In genomic region chr1:116254776-116255175, GRCh38 we compare ENCODE assay signal across 22 cellular contexts.
DNase-seq lines count a peak whose midpoint lies in the region; ATAC-seq and TF ChIP-seq lines count a peak whose summit lies in the region.
"Had no signal": no experiment of that assay in that cellular context is flagged by ENCODE, and none has a peak within 500 bp of the region (broad histone marks: within the 10 kb centered on the region; RNA-seq: fewer than 3 reads in every experiment).

No MANE protein-coding gene starts in this region.

- H3K79me2 ChIP-seq in neural progenitor cell (ENCODE audit: low read depth): no peaks in the 10 kb centered on the region
- no peaks in the 10 kb centered on the region for H3K79me2 ChIP-seq in GM23338 (replicated peaks; ENCODE audit: insufficient read depth)

- H3K4me1 Mint-ChIP-seq in neural progenitor cell (peaks cover 23% of the 10 kb centered on the region), GM23338 (peaks cover 7% of the 10 kb centered on the region)

- H3K4me3 Mint-ChIP-seq in neural progenitor cell (no peak overlapping the region), GM23338 (no peak overlapping the region)
- H3K4me3 Mint-ChIP-seq: activated T-cell treated with anti-CD3 and anti-CD28 coated beads, Interleukin-2, amount 50 U/mL, for 72 hours; B cell; naive thymus-derived CD4-positive, alpha-beta T cell had no signal

- peak; percentile 17 for DNase-seq in HPDE6-E6E7 (ENCODE audit: extremely low spot score)
- DNase-seq in SW480 (ENCODE audit: low spot score): peak; percentile 79
- DNase-seq in foreskin melanocyte: peak; percentile 60
- no peak for DNase-seq in neural progenitor cell (ENCODE audit: low spot score)
- no peak for DNase-seq in GM23338 (ENCODE audit: low spot score)
- no peak for DNase-seq in NCI-H1105 (lab: John Stamatoyannopoulos, UW)
- DNase-seq: activated CD4-positive, alpha-beta T cell treated with anti-CD3 and anti-CD28 coated beads, Interleukin-2, amount 50 U/mL, for 1 hour; activated T-cell treated with anti-CD3 and anti-CD28 coated beads, Interleukin-2, amount 50 U/mL, for 72 hours; Karpas-422; left cardiac atrium; naive thymus-derived CD4-positive, alpha-beta T cell; NCI-H1417 treated with DMSO at 0.1 percent for 48 hours; NCI-H510A; retina; SJCRH30; stimulated activated CD4-positive, alpha-beta T cell treated with anti-CD3 and anti-CD28 coated beads, Interleukin-1b, Interleukin-23, amount 100 ng/mL, for 48 hours had no signal

- H3K4me1 ChIP-seq in neural progenitor cell: peaks cover 13% of the 10 kb centered on the region
- H3K4me1 ChIP-seq in GM23338 (ENCODE audit: insufficient read depth): no peaks in the 10 kb centered on the region

- TF ChIP-seq CTCF in neural progenitor cell (IDR thresholded peaks at IDR 0.05) (no peak), GM23338 (conservative IDR thresholded peaks at IDR 0.05; ENCODE audit: low read depth in 2 of 2) (no peak)

- H2AFZ ChIP-seq in neural progenitor cell (replicated peaks) (no peak overlapping the region), GM23338 (no peak overlapping the region)

- H3K27me3 Mint-ChIP-seq in neural progenitor cell (ENCODE audit: insufficient read depth, low read depth) (no peaks in the 10 kb centered on the region), GM23338 (ENCODE audit: insufficient read depth, low read depth, poor library complexity) (no peaks in the 10 kb centered on the region)

- H3K36me3 ChIP-seq in neural progenitor cell (no peaks in the 10 kb centered on the region), GM23338 (ENCODE audit: insufficient read depth) (no peaks in the 10 kb centered on the region)
- H3K36me3 ChIP-seq: SJCRH30, thoracic aorta had no signal

- no peak overlapping the region for H3K9ac ChIP-seq in neural progenitor cell

- H3K4me2 ChIP-seq in neural progenitor cell (no peak overlapping the region), GM23338 (no peak overlapping the region)

- no peak overlapping the region for H3K27ac ChIP-seq in neural progenitor cell
- H3K27ac ChIP-seq in GM23338 (ENCODE audit: low read depth): no peak overlapping the region
- H3K27ac ChIP-seq: coronary artery, epithelial cell of prostate, SJCRH30, thoracic aorta had no signal

- H4K20me1 ChIP-seq in neural progenitor cell (ENCODE audit: low read depth): no peaks in the 10 kb centered on the region
- no peaks in the 10 kb centered on the region for H4K20me1 ChIP-seq in GM23338 (replicated peaks; ENCODE audit: insufficient read depth)

- H3K36me3 Mint-ChIP-seq in neural progenitor cell (no peaks in the 10 kb centered on the region), GM23338 (ENCODE audit: low read depth) (no peaks in the 10 kb centered on the region)

- H3K27me3 ChIP-seq in neural progenitor cell: no peaks in the 10 kb centered on the region
- H3K27me3 ChIP-seq in GM23338 (ENCODE audit: insufficient read depth): no peaks in the 10 kb centered on the region
- H3K27me3 ChIP-seq: SJCRH30 had no signal

- H3K9me2 ChIP-seq in GM23338 (ENCODE audit: insufficient read depth): no peaks in the 10 kb centered on the region

- H3K9me3 ChIP-seq in neural progenitor cell (ENCODE audit: low read depth): no peaks in the 10 kb centered on the region
- H3K9me3 ChIP-seq: thoracic aorta had no signal

- H3K9me3 Mint-ChIP-seq in neural progenitor cell: no peaks in the 10 kb centered on the region
- H3K9me3 Mint-ChIP-seq in GM23338: no peaks in the 10 kb centered on the region; the same call in 1 of the 3 replicates

- H3K27ac Mint-ChIP-seq in neural progenitor cell (peak overlapping the region; percentile 44), GM23338 (no peak overlapping the region; the same call in 1 of the 2 replicates)
- H3K27ac Mint-ChIP-seq: activated T-cell treated with anti-CD3 and anti-CD28 coated beads, Interleukin-2, amount 50 U/mL, for 72 hours; B cell had no signal

- ATAC-seq in HG03520 (IDR thresholded peaks at IDR 0.05; ENCODE audit: unreplicated experiment) (no peak), GM23338 (no peak), GM18520 (IDR thresholded peaks at IDR 0.05; ENCODE audit: unreplicated experiment) (no peak)
- ATAC-seq: activated T-cell treated with anti-CD3 and anti-CD28 coated beads, Interleukin-2, amount 50 U/mL, for 72 hours; naive thymus-derived CD4-positive, alpha-beta T cell had no signal

- H3K4me3 ChIP-seq in neural progenitor cell: no peak overlapping the region
- H3K4me3 ChIP-seq in GM23338: no peak overlapping the region
- H3K4me3 ChIP-seq: coronary artery, SJCRH30, thoracic aorta had no signal

- H3F3A ChIP-seq in neural progenitor cell (ENCODE audit: low read depth) (no peaks in the 10 kb centered on the region), GM23338 (replicated peaks; ENCODE audit: low read depth) (no peaks in the 10 kb centered on the region)

TF ChIP-seq in GM23338, 12 proteins besides CTCF, POLR2A, EP300 and RAD21 (continues in another document):
- TF ChIP-seq EZH2 (IDR thresholded peaks at IDR 0.05; ENCODE audit: low read depth, unreplicated experiment) (no peak), EZH2phosphoT487 (IDR thresholded peaks at IDR 0.05; ENCODE audit: unreplicated experiment) (no peak), STAT1 (IDR thresholded peaks at IDR 0.05; ENCODE audit: unreplicated experiment) (no peak), JUNB (IDR thresholded peaks at IDR 0.05; ENCODE audit: unreplicated experiment) (no peak), ZNF331 (CRISPR knock-in tag; IDR thresholded peaks at IDR 0.05; ENCODE audit: low read depth) (no peak), NANOG (IDR thresholded peaks at IDR 0.05; ENCODE audit: borderline replicate concordance) (no peak)
- TF ChIP-seq, protein P1, sequence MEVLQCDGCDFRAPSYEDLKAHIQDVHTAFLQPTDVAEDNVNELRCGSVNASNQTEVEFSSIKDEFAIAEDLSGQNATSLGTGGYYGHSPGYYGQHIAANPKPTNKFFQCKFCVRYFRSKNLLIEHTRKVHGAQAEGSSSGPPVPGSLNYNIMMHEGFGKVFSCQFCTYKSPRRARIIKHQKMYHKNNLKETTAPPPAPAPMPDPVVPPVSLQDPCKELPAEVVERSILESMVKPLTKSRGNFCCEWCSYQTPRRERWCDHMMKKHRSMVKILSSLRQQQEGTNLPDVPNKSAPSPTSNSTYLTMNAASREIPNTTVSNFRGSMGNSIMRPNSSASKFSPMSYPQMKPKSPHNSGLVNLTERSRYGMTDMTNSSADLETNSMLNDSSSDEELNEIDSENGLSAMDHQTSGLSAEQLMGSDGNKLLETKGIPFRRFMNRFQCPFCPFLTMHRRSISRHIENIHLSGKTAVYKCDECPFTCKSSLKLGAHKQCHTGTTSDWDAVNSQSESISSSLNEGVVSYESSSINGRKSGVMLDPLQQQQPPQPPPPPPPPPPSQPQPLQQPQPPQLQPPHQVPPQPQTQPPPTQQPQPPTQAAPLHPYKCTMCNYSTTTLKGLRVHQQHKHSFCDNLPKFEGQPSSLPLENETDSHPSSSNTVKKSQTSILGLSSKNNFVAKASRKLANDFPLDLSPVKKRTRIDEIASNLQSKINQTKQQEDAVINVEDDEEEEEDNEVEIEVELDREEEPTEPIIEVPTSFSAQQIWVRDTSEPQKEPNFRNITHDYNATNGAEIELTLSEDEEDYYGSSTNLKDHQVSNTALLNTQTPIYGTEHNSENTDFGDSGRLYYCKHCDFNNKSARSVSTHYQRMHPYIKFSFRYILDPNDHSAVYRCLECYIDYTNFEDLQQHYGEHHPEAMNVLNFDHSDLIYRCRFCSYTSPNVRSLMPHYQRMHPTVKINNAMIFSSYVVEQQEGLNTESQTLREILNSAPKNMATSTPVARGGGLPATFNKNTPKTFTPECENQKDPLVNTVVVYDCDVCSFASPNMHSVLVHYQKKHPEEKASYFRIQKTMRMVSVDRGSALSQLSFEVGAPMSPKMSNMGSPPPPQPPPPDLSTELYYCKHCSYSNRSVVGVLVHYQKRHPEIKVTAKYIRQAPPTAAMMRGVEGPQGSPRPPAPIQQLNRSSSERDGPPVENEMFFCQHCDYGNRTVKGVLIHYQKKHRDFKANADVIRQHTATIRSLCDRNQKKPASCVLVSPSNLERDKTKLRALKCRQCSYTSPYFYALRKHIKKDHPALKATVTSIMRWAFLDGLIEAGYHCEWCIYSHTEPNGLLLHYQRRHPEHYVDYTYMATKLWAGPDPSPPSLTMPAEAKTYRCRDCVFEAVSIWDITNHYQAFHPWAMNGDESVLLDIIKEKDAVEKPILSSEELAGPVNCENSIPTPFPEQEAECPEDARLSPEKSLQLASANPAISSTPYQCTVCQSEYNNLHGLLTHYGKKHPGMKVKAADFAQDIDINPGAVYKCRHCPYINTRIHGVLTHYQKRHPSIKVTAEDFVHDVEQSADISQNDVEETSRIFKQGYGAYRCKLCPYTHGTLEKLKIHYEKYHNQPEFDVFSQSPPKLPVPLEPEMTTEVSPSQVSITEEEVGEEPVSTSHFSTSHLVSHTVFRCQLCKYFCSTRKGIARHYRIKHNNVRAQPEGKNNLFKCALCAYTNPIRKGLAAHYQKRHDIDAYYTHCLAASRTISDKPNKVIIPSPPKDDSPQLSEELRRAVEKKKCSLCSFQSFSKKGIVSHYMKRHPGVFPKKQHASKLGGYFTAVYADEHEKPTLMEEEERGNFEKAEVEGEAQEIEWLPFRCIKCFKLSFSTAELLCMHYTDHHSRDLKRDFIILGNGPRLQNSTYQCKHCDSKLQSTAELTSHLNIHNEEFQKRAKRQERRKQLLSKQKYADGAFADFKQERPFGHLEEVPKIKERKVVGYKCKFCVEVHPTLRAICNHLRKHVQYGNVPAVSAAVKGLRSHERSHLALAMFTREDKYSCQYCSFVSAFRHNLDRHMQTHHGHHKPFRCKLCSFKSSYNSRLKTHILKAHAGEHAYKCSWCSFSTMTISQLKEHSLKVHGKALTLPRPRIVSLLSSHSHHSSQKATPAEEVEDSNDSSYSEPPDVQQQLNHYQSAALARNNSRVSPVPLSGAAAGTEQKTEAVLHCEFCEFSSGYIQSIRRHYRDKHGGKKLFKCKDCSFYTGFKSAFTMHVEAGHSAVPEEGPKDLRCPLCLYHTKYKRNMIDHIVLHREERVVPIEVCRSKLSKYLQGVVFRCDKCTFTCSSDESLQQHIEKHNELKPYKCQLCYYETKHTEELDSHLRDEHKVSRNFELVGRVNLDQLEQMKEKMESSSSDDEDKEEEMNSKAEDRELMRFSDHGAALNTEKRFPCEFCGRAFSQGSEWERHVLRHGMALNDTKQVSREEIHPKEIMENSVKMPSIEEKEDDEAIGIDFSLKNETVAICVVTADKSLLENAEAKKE (CRISPR knock-in tag; IDR thresholded peaks at IDR 0.05): no peak
- TF ChIP-seq, protein P2, sequence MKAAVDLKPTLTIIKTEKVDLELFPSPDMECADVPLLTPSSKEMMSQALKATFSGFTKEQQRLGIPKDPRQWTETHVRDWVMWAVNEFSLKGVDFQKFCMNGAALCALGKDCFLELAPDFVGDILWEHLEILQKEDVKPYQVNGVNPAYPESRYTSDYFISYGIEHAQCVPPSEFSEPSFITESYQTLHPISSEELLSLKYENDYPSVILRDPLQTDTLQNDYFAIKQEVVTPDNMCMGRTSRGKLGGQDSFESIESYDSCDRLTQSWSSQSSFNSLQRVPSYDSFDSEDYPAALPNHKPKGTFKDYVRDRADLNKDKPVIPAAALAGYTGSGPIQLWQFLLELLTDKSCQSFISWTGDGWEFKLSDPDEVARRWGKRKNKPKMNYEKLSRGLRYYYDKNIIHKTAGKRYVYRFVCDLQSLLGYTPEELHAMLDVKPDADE (IDR thresholded peaks at IDR 0.05): no peak

Comparison
In these comparisons a context has a peak if more than half of its experiments do, and no peak if none do; other contexts are left out.
1. DNase-seq: peak in HPDE6-E6E7 (single experiment), SW480 (single experiment) and foreskin melanocyte (single experiment); none in neural progenitor cell (single experiment), GM23338 (single experiment) and NCI-H1105 (single experiment).